In the genomic region with DNA sequence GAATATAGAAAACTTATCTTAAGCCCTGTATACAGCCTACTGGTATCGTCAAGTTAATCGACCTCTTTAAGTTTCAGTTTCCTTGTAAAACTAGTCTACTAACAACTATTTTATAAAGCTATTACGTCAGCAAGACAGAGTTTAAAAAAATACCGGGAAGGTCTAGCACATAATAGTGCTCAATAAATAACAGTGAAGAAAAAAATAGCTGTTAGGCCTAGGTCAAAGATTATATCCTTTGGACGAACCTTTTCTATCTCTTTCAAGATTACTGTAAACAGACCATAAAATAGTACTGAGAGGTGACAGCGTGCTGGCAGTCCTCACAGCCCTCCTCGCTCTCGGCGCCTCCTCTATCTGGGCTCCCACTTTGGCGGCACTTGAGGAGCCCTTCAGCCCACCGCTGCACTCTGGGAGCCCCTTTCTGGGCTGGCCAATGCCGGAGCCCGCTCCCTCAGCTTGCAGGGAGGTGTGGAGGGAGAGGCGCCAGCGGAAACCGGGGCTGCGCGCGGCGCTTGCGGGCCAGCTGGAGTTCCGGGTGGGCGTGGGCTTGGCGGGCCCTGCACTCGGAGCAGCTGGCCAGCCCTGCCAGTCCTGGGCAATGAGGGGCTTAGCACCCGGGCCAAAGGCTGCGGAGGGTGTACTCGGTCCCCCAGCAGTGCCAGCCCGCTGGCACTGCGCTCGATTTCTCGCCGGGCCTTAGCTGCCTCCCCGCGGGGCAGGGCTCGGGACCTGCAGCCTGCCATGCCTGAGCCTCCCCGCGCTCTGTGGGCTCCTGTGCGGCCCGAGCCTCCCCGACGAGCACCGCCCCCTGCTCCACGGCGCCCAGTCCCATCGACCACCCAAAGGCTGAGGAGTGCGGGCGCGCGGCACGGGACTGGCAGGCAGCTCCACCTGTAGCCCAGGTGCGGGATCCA, we compare ENCODE assay signal across 8 cellular contexts.
DNase-seq lines count a peak whose midpoint lies in the region; ATAC-seq, FAIRE-seq and TF ChIP-seq lines count a peak whose summit lies in the region.
"Not testable (repeated sequence)": the region's sequence is repeated elsewhere in the genome, so short reads cannot be mapped to it uniquely, and the experiment has no call there.

No MANE protein-coding gene starts in this region.

- H3K79me2 ChIP-seq in SK-N-SH (ENCODE audit: insufficient read depth); K562 (ENCODE audit: control insufficient read depth, insufficient read depth, low read length); HepG2 (ENCODE audit: insufficient read depth, low read length): not testable (repeated sequence)

- not testable (repeated sequence) for H3K27me3 ChIP-seq in SK-N-SH (ENCODE audit: insufficient read depth); K562 (ENCODE audit: control insufficient read depth in 2 of 2, insufficient read depth in 2 of 2, low read length in 2 of 2); HepG2 (ENCODE audit: control insufficient read depth in 1 of 2, insufficient read depth in 2 of 2, low read length in 2 of 2); testis

- H3K9me1 ChIP-seq in K562 (ENCODE audit: control insufficient read depth, insufficient read depth, low read length), result not testable (repeated sequence)

- not testable (repeated sequence) for H3K9me2 ChIP-seq in SK-N-SH

- TF ChIP-seq EP300 in SK-N-SH (IDR thresholded peaks at IDR 0.05; ENCODE audit: borderline replicate concordance in 1 of 2, low read depth in 1 of 2, low read length in 1 of 2); K562 (IDR thresholded peaks at IDR 0.05; ENCODE audit: low read length); HepG2 (IDR thresholded peaks at IDR 0.05; ENCODE audit: low read depth in 2 of 2, low read length in 2 of 2); HepG2 (CRISPR knock-in tag; IDR thresholded peaks at IDR 0.05; ENCODE audit: borderline replicate concordance): not testable (repeated sequence)

- CTCF ChIA-PET in SK-N-SH (lab: Yijun Ruan, JAX), result interaction anchor here (1.1 kb wide), 1 partner anchor 8 kb away, joined by 3 read pairs; no protein-coding TSS in a partner anchor
- CTCF ChIA-PET in K562 (lab: Yijun Ruan, JAX; ENCODE audit: low intra/inter-chr PET ratio); HepG2 (lab: Yijun Ruan, JAX; ENCODE audit: low intra/inter-chr PET ratio, low total read pairs): not testable (repeated sequence)

- TF ChIP-seq POLR2A in K562 (conservative IDR thresholded peaks at IDR 0.05), result peak; percentile 62
- not testable (repeated sequence) for TF ChIP-seq POLR2A in HepG2 (IDR thresholded peaks at IDR 0.05; ENCODE audit: insufficient read depth in 1 of 2, low read depth in 2 of 2, low read length in 2 of 2); testis (IDR thresholded peaks at IDR 0.05)

- not testable (repeated sequence) for FAIRE-seq in K562 (lab: Jason Lieb, UNC); HepG2 (lab: Jason Lieb, UNC)

- in situ Hi-C loops in K562 (cut with MboI); HepG2 (cut with HindIII; ENCODE audit: extremely low pct_ligation_motif_present, low pct_unique_long_range_greater_than_20kb): not testable (repeated sequence)

- H3K36me3 ChIP-seq in SK-N-SH (replicated peaks in 1 of 2; ENCODE audit: control insufficient read depth in 1 of 2, insufficient read depth in 2 of 2, low read length in 1 of 2); K562 (ENCODE audit: control insufficient read depth, insufficient read depth, low read length); HepG2 (replicated peaks in 1 of 2; ENCODE audit: control insufficient read depth in 1 of 2, insufficient read depth in 2 of 2, low read length in 2 of 2); testis (ENCODE audit: low read depth, missing control alignments): not testable (repeated sequence)

- H3K4me3 ChIP-seq in SK-N-SH (ENCODE audit: low read depth in 2 of 2, low read length in 1 of 2) (peak overlapping the region; percentile 54 to 68), K562 (peak overlapping the region; percentile 46), testis (peak overlapping the region; percentile 34 to 57)
- not testable (repeated sequence) for H3K4me3 ChIP-seq in HepG2 (replicated peaks in 1 of 3; ENCODE audit: insufficient read depth in 1 of 3, low read depth in 2 of 3, low read length in 3 of 3)

- H2AFZ ChIP-seq in SK-N-SH (ENCODE audit: low read depth) (peak overlapping the region; percentile 91), K562 (ENCODE audit: low read depth, low read length) (peak overlapping the region; percentile 94)
- not testable (repeated sequence) for H2AFZ ChIP-seq in HepG2 (ENCODE audit: low read length)

- TF ChIP-seq CTCF in SK-N-SH (IDR thresholded peaks at IDR 0.05); K562 (IDR thresholded peaks at IDR 0.05 in 2 of 3, conservative IDR thresholded peaks at IDR 0.05 in 1 of 3; ENCODE audit: insufficient read depth in 2 of 3, low read depth in 1 of 3, low read length in 3 of 3); HepG2 (CRISPR knock-in tag; IDR thresholded peaks at IDR 0.05); testis (IDR thresholded peaks at IDR 0.05): not testable (repeated sequence)

- H3K27ac ChIP-seq in SK-N-SH (ENCODE audit: low read depth in 2 of 2, low read length in 1 of 2), result peak overlapping the region; percentile 33 to 68
- H3K27ac ChIP-seq in K562 (ENCODE audit: extremely low read depth, low read depth, low read length), result peak overlapping the region; percentile 60; the same call in 2 of the 3 replicates
- H3K27ac ChIP-seq in HepG2 (ENCODE audit: extremely low read length, insufficient read depth, low read length); testis: not testable (repeated sequence)

- DNase-seq in Daoy (ENCODE audit: low read depth) (peak; percentile 20), NCI-H2227 (lab: John Stamatoyannopoulos, UW; ENCODE audit: unreplicated experiment) (peak; percentile 61), NCI-H510A treated with DMSO at 0.1 percent for 48 hours (lab: John Stamatoyannopoulos, UW) (peak; percentile 20), SK-N-SH (peak; percentile 4), K562 (ENCODE audit: extremely low read depth in 1 of 4, low spot score in 3 of 4) (peak in 1 of 4 experiments; percentile 61), cardiac septum (ENCODE audit: low spot score) (peak; percentile 69), testis (peak; percentile 21)
- DNase-seq in HepG2 (ENCODE audit: low spot score), result not testable (repeated sequence)

- not testable (repeated sequence) for H3F3A ChIP-seq in SK-N-SH (replicated peaks; ENCODE audit: insufficient read depth)

- ATAC-seq in K562, result peak; percentile 87
- ATAC-seq in HepG2, result not testable (repeated sequence)

- H3K9me3 ChIP-seq in SK-N-SH; K562 (replicated peaks; ENCODE audit: control insufficient read depth, insufficient read depth, low read depth, low read length); HepG2 (ENCODE audit: low read length); testis: not testable (repeated sequence)

- not testable (repeated sequence) for TF ChIP-seq RAD21 in SK-N-SH (IDR thresholded peaks at IDR 0.05; ENCODE audit: low read length); K562 (CRISPR knock-in tag; conservative IDR thresholded peaks at IDR 0.05 in 1 of 2, IDR thresholded peaks at IDR 0.05 in 1 of 2); HepG2 (CRISPR knock-in tag; IDR thresholded peaks at IDR 0.05)

- intact Hi-C loops in K562 (cut with micrococcal nuclease); cardiac septum (cut with DNase I); HepG2 (cut with micrococcal nuclease; ENCODE audit: unreplicated experiment); testis (cut with DNase I; ENCODE audit: low total_unique reads): not testable (repeated sequence)

- H3K4me2 ChIP-seq in SK-N-SH, result peak overlapping the region; percentile 76
- H3K4me2 ChIP-seq in K562 (ENCODE audit: insufficient read depth, low read length), result peak overlapping the region; percentile 68
- not testable (repeated sequence) for H3K4me2 ChIP-seq in HepG2 (ENCODE audit: low read depth, low read length)

- H4K20me1 ChIP-seq in SK-N-SH (ENCODE audit: insufficient read depth); K562 (replicated peaks; ENCODE audit: control insufficient read depth, insufficient read depth, low read length); HepG2 (ENCODE audit: insufficient read depth, low read length): not testable (repeated sequence)

- WGBS in SK-N-SH (ENCODE audit: low lambda C conversion rate), result 38% methylated on average over 11 of the region's 52 CpGs
- WGBS in K562 (ENCODE audit: insufficient coverage, low coverage, missing lambda C conversion rate), result 1% methylated on average over 20 of the region's 52 CpGs
- 60% methylated on average over 23 of the region's 52 CpGs for WGBS in HepG2 (ENCODE audit: low lambda C conversion rate)
- 65 to 82% methylated on average over 25 to 51 of the region's 52 CpGs for WGBS in testis, 2 donors

- POLR2A ChIA-PET in SK-N-SH (lab: Yijun Ruan, JAX); HepG2 (lab: Yijun Ruan, JAX): not testable (repeated sequence)
- POLR2A ChIA-PET in K562 (lab: Yijun Ruan, JAX), result interaction anchor here (1.2 to 1.3 kb wide), 2 partner anchors 9 to 11 kb away, joined by 3 to 4 read pairs; no protein-coding TSS in a partner anchor

- TSS peak; percentile 71 for BruUV-seq in K562 (replicated peaks; lab: Mats Ljungman, UMichigan)
- BruUV-seq in HepG2 (replicated peaks; lab: Mats Ljungman, UMichigan), result not testable (repeated sequence)

- H3K9ac ChIP-seq in SK-N-SH, result peak overlapping the region; percentile 70
- peak overlapping the region; percentile 70 to 88 for H3K9ac ChIP-seq in K562 (ENCODE audit: insufficient read depth in 1 of 2, low read depth in 2 of 2, low read length in 2 of 2)
- not testable (repeated sequence) for H3K9ac ChIP-seq in HepG2 (ENCODE audit: insufficient read depth, low read depth, low read length)

- H3K4me1 ChIP-seq in SK-N-SH (ENCODE audit: control insufficient read depth in 1 of 2, insufficient read depth in 2 of 2, low read depth in 1 of 2, low read length in 1 of 2); K562 (replicated peaks in 1 of 2; ENCODE audit: control insufficient read depth in 2 of 2, insufficient read depth in 2 of 2, low read length in 2 of 2); HepG2 (ENCODE audit: insufficient read depth, low read length); testis: not testable (repeated sequence)

TF ChIP-seq in K562, 482 proteins besides CTCF, POLR2A, EP300 and RAD21 (continues in another document):
- TF ChIP-seq EP400 (IDR thresholded peaks at IDR 0.05), result peak; percentile 36; the same call in 1 of the 2 replicates
